8 cellular contexts compared by ENCODE assay signal in genomic region chr20:50165687-50166554, GRCh38. TPM values are rescaled to one million over a fixed set of nuclear protein-coding genes. Genes with fewer than 3 reads are reported as not detected.
DNase-seq lines count a peak whose midpoint lies in the region; ATAC-seq and TF ChIP-seq lines count a peak whose summit lies in the region.

No MANE protein-coding gene starts in this region.

- peak; percentile 81 for DNase-seq in CMK (ENCODE audit: low read depth)
- DNase-seq in OCI-LY7 (ENCODE audit: low spot score): no peak
- peak; percentile 78 for DNase-seq in activated T-cell treated with anti-CD3 and anti-CD28 coated beads for 4 hours
- peak; percentile 100 for DNase-seq in erythroblast (lab: John Stamatoyannopoulos, UW)
- peak; percentile 77 for DNase-seq in stimulated activated CD8-positive, alpha-beta memory T cell treated with anti-CD3 and anti-CD28 coated beads, Interleukin-4, amount 100 ng/mL, for 24 hours (ENCODE audit: low read depth)

- H2AFZ ChIP-seq in OCI-LY7 (ENCODE audit: low read length): 0 out of 2 replicates have a peak overlapping the region, but pooled peaks have one; percentile 1

- H3K27me3 ChIP-seq in HUES64 (ENCODE audit: insufficient read depth, low read length) (no peaks in the 10 kb centered on the region), mucosa of rectum (ENCODE audit: control insufficient read depth in 2 of 2, insufficient read depth in 2 of 2, low read length in 2 of 2) (no peaks in the 10 kb centered on the region)

- peak overlapping the region; percentile 92 for H3K27ac ChIP-seq in HUES64 (ENCODE audit: low read depth, low read length)
- no peak overlapping the region for H3K27ac ChIP-seq in OCI-LY7 (ENCODE audit: low read depth, low read length, poor library complexity, severe bottlenecking)
- peak overlapping the region; percentile 79 to 80 for H3K27ac ChIP-seq in mucosa of rectum (ENCODE audit: low read depth in 2 of 2, low read length in 2 of 2)

- H3K9me3 ChIP-seq in HUES64 (ENCODE audit: insufficient read depth, low read depth, low read length) (no peaks in the 10 kb centered on the region), OCI-LY7 (ENCODE audit: low read length) (no peaks in the 10 kb centered on the region), mucosa of rectum (ENCODE audit: control insufficient read depth in 2 of 2, low read length in 2 of 2) (no peaks in the 10 kb centered on the region)

- BruUV-seq in OCI-LY7 (replicated peaks; lab: Mats Ljungman, UMichigan): no TSS peak

- no peak overlapping the region for H3K4me2 ChIP-seq in OCI-LY7 (ENCODE audit: low read length)

- TF ChIP-seq POLR2A in erythroblast (IDR thresholded peaks at IDR 0.05; ENCODE audit: low read length): peak; percentile 93

- H3K4me1 ChIP-seq in HUES64 (ENCODE audit: insufficient read depth, low read length): peaks cover 21% of the 10 kb centered on the region
- H3K4me1 ChIP-seq in OCI-LY7 (ENCODE audit: insufficient read depth, low read length, poor library complexity, severe bottlenecking): no peaks in the 10 kb centered on the region
- peaks cover 7 to 14% of the 10 kb centered on the region in 2 donors for H3K4me1 ChIP-seq in mucosa of rectum (ENCODE audit: control insufficient read depth in 2 of 2, insufficient read depth in 2 of 2, low read length in 2 of 2)

- H3K4me3 ChIP-seq in HUES64 (ENCODE audit: low read length) (peak overlapping the region; percentile 39), OCI-LY7 (ENCODE audit: low read depth, low read length, poor library complexity, severe bottlenecking) (no peak overlapping the region), mucosa of rectum (ENCODE audit: low read length in 2 of 2) (peak overlapping the region; percentile 59 to 74)

- POLR2A ChIA-PET in OCI-LY7 (lab: Charles Lee): interaction anchor here (0.5 to 1.1 kb wide), 5 partner anchors 12 to 380 kb away, joined by 3 to 4 read pairs (median 3); no protein-coding TSS in a partner anchor

- H3K79me2 ChIP-seq in OCI-LY7 (ENCODE audit: insufficient read depth, low read depth, low read length): no peaks in the 10 kb centered on the region

- no peaks in the 10 kb centered on the region for H3K9me2 ChIP-seq in OCI-LY7 (ENCODE audit: insufficient read depth, low read length)

- TF ChIP-seq CTCF in OCI-LY7 (conservative IDR thresholded peaks at IDR 0.05; ENCODE audit: low read length): no peak

- intact Hi-C loops in OCI-LY7 (cut with micrococcal nuclease; ENCODE audit: unreplicated experiment): loop anchor here (5.0 kb wide), 1 partner anchor 79 kb away; no protein-coding TSS in a partner anchor

- H3K36me3 ChIP-seq in HUES64 (ENCODE audit: insufficient read depth, low read length): no peaks in the 10 kb centered on the region
- no peaks in the 10 kb centered on the region for H3K36me3 ChIP-seq in OCI-LY7 (ENCODE audit: insufficient read depth, low read length)
- no peaks in the 10 kb centered on the region for H3K36me3 ChIP-seq in mucosa of rectum (ENCODE audit: control insufficient read depth in 2 of 2, insufficient read depth in 2 of 2, low read length in 2 of 2)

- 10% methylated on average over 20 of the region's 20 CpGs for WGBS in HUES64

- H3K9ac ChIP-seq in HUES64 (ENCODE audit: low read depth, low read length) (peak overlapping the region; percentile 67), mucosa of rectum (ENCODE audit: low read depth in 1 of 2, low read length in 2 of 2) (peak overlapping the region; percentile 66 to 68)

- CTCF ChIA-PET in OCI-LY7 (lab: Charles Lee; ENCODE audit: unreplicated experiment): no interaction called here

- ATAC-seq in GM21381 (IDR thresholded peaks at IDR 0.05; ENCODE audit: unreplicated experiment): peak; percentile 80

- H4K20me1 ChIP-seq in OCI-LY7 (ENCODE audit: insufficient read depth, low read length): no peaks in the 10 kb centered on the region

RNA-seq across cellular contexts. Expression of gene PEDS1, which starts 12.4 kb away (rescaled TPM):
- polyA plus RNA-seq in HUES64 (2013, experiment 1 of 2): 27.6 TPM
- polyA plus RNA-seq in HUES64 (2013, experiment 2 of 2): 33.6 TPM
- total RNA-seq in OCI-LY7 (2014; rRNA removed; shearing (Covaris generic)): 12.0 and 25.9 TPM in 2 replicates
- 19.5 and 22.0 TPM in 2 replicates for total RNA-seq in OCI-LY7 (2022)

RNA-seq across cellular contexts. Expression of gene CEBPB, which starts 24.7 kb away (rescaled TPM):
- polyA plus RNA-seq in HUES64 (2013, experiment 1 of 2): 8.9 TPM
- 9.2 TPM for polyA plus RNA-seq in HUES64 (2013, experiment 2 of 2)
- total RNA-seq in OCI-LY7 (2014; rRNA removed; shearing (Covaris generic)): 31.0 and 47.6 TPM in 2 replicates
- total RNA-seq in OCI-LY7 (2022): 48.2 and 48.4 TPM in 2 replicates

RNA-seq across cellular contexts. Expression of gene UBE2V1, which starts 53.0 kb away (rescaled TPM):
- polyA plus RNA-seq in HUES64 (2013, experiment 1 of 2): 138 TPM
- polyA plus RNA-seq in HUES64 (2013, experiment 2 of 2): 169 TPM
- total RNA-seq in OCI-LY7 (2014; rRNA removed; shearing (Covaris generic)): 57.3 and 63.2 TPM in 2 replicates
- total RNA-seq in OCI-LY7 (2022): 143 and 161 TPM in 2 replicates
